9 cellular contexts compared by ENCODE assay signal in the genomic region with DNA sequence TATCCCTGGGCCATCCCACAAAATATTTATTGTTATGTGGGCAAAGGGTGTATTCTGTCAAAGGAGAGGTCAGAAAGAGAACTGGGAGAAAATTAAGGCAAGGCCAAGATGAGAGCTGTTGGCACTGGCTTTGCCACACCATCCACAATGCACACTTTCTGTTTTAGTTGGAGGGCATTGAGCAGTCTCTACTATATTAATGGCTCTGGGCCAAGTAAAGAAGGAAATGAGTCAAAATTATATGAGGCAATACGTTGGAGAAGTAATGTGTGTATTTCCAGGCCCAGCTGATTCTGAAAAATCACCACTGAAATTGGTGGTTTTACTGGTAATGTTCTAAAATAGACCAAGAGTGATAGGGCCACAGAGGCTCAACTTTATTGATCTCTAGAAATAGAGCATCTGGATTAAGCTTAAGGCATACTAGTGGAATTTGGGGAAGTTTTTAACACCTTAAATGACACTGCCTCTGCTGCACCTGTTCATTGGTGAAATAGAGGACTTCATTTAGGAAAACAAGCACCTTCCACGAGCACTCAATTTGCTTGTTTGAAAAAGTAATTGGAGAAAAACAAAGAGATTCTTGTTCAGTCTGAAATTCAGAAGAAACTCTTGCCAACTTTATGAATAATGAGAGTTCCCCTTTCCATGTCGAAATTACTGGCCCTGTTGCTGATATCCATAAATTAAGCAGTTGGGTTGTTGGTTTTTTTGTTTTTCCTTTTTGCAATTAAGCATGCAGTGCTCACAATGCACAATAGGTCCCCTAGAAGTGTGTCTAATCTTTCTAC.
A peak's percentile ranks its signal among the peaks of the same experiment; 100 is the strongest.
DNase-seq lines count a peak whose midpoint lies in the region; ATAC-seq and TF ChIP-seq lines count a peak whose summit lies in the region.
"Had no signal": no experiment of that assay in that cellular context is flagged by ENCODE, and none has a peak within 500 bp of the region (broad histone marks: within the 10 kb centered on the region; RNA-seq: fewer than 3 reads in every experiment).

No MANE protein-coding gene starts in this region.

- no peak for TF ChIP-seq CTCF in epithelial cell of proximal tubule (conservative IDR thresholded peaks at IDR 0.05; ENCODE audit: low read depth, low read length)
- no peak for TF ChIP-seq CTCF in upper lobe of right lung (IDR thresholded peaks at IDR 0.05)

- intact Hi-C loops in upper lobe of right lung (cut with DNase I) = no loop called here

- H3K9me3 ChIP-seq in upper lobe of right lung = no peaks in the 10 kb centered on the region
- H3K9me3 ChIP-seq: SJSA1 had no signal

- peak; percentile 64 for ATAC-seq in GM21390 (IDR thresholded peaks at IDR 0.05; ENCODE audit: unreplicated experiment)
- peak; percentile 85 for ATAC-seq in upper lobe of right lung

- no peak overlapping the region for H3K27ac ChIP-seq in upper lobe of right lung
- H3K27ac ChIP-seq: SJSA1 had no signal

- no peaks in the 10 kb centered on the region for H3K27me3 ChIP-seq in upper lobe of right lung
- H3K27me3 ChIP-seq: SJSA1 had no signal

- DNase-seq in A172 (ENCODE audit: low spot score) (peak; percentile 43), NCI-H1694 treated with DMSO at 0.1 percent for 48 hours (lab: John Stamatoyannopoulos, UW) (peak; percentile 70), epithelial cell of proximal tubule (ENCODE audit: low read depth) (peak; percentile 25), upper lobe of right lung (no peak), OCI-M2 (lab: John Stamatoyannopoulos, UW; ENCODE audit: unreplicated experiment) (no peak)
- DNase-seq in activated effector memory CD4-positive, alpha-beta T cell treated with Interleukin-2 at 50 U/mL for 16 hours = no peak
- no peak for DNase-seq in stimulated activated naive CD4-positive, alpha-beta T cell (lab: John Stamatoyannopoulos, UW)

- H3K36me3 ChIP-seq in upper lobe of right lung = no peaks in the 10 kb centered on the region
- H3K36me3 ChIP-seq: SJSA1 had no signal

- H3K4me3 ChIP-seq in epithelial cell of proximal tubule (ENCODE audit: low read depth, low read length) = no peak overlapping the region
- H3K4me3 ChIP-seq in upper lobe of right lung = no peak overlapping the region
- H3K4me3 ChIP-seq: SJSA1 had no signal

- peaks cover 16% of the 10 kb centered on the region for H3K4me1 ChIP-seq in upper lobe of right lung
- H3K4me1 ChIP-seq: SJSA1 had no signal

Comparison
In these comparisons a context has a peak if more than half of its experiments do, and no peak if none do; other contexts are left out.
1. DNase-seq: peak in A172 (single experiment), NCI-H1694 treated with DMSO at 0.1 percent for 48 hours (single experiment) and epithelial cell of proximal tubule (single experiment); none in upper lobe of right lung (single experiment), activated effector memory CD4-positive, alpha-beta T cell treated with Interleukin-2 at 50 U/mL for 16 hours (single experiment), stimulated activated naive CD4-positive, alpha-beta T cell (0 of 6) and OCI-M2 (single experiment).